Comparison of ENCODE assay signal across 33 cellular contexts in the genomic region with DNA sequence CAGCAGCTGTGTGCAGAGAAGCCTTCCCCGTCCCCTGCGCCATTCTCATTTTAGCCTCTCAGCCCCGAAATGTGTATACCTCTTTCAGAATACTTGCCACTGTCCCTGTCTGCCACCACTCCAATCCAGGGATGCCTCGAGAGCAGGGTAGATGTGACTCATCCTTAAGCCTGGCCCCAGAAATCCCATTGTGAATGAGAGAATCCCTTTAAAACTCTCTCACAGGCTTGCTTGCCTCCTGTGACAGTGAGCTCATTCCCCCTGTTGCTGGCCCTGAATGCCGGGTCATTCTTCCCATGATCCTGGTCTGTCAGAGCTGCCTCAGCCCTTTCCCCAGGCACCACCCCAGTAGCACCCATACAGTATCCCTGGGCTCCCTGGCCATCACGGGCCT. TPM values are rescaled to one million over a fixed set of nuclear protein-coding genes. Genes with fewer than 3 reads are reported as not detected.
DNase-seq lines count a peak whose midpoint lies in the region; ATAC-seq and TF ChIP-seq lines count a peak whose summit lies in the region.
"Had no signal": no experiment of that assay in that cellular context is flagged by ENCODE, and none has a peak within 500 bp of the region (broad histone marks: within the 10 kb centered on the region; RNA-seq: fewer than 3 reads in every experiment).

No MANE protein-coding gene starts in this region.

- no peak for ATAC-seq in activated T-cell treated with anti-CD3 and anti-CD28 coated beads, Interleukin-2, amount 50 U/mL, for 72 hours (replicated peaks in 1 of 2)
- ATAC-seq in activated naive CD8-positive, alpha-beta T cell treated with anti-CD3 and anti-CD28 coated beads, Interleukin-2, amount 10 ng/mL, durations not matched to agents 7 days and 5 days (ENCODE audit: low read depth), result no peak
- ATAC-seq in natural killer cell (no peak), HG02870 (IDR thresholded peaks at IDR 0.05; ENCODE audit: unreplicated experiment) (no peak), HG02884 (IDR thresholded peaks at IDR 0.05; ENCODE audit: unreplicated experiment) (no peak)
- ATAC-seq: left lung, sciatic nerve, upper lobe of right lung had no signal

- POLR2A ChIA-PET in activated naive CD8-positive, alpha-beta T cell treated with anti-CD3 and anti-CD28 coated beads, Interleukin-2, amount 10 ng/mL, durations not matched to agents 7 days and 5 days (lab: Charles Lee), result no interaction called here

- peak overlapping the region; percentile 15 for H3K27ac Mint-ChIP-seq in activated T-cell treated with anti-CD3 and anti-CD28 coated beads, Interleukin-2, amount 50 U/mL, for 72 hours
- no peak overlapping the region for H3K27ac Mint-ChIP-seq in activated T-cell treated with anti-CD3 and anti-CD28 coated beads, Interleukin-2, amount 50 U/mL, for 24 hours
- peak overlapping the region; percentile 78 for H3K27ac Mint-ChIP-seq in activated naive CD8-positive, alpha-beta T cell treated with anti-CD3 and anti-CD28 coated beads, Interleukin-2, amount 10 ng/mL, durations not matched to agents 7 days and 5 days
- H3K27ac Mint-ChIP-seq in natural killer cell, result peak overlapping the region; percentile 87 to 92
- H3K27ac Mint-ChIP-seq: activated naive CD4-positive, alpha-beta T cell treated with anti-CD3 and anti-CD28 coated beads for 36 hours had no signal

- intact Hi-C loops in natural killer cell (cut with micrococcal nuclease), result no loop called here

- H3K4me1 Mint-ChIP-seq in activated T-cell treated with anti-CD3 and anti-CD28 coated beads, Interleukin-2, amount 50 U/mL, for 72 hours (ENCODE audit: low read depth), result peaks cover 20% of the 10 kb centered on the region
- H3K4me1 Mint-ChIP-seq in activated T-cell treated with anti-CD3 and anti-CD28 coated beads, Interleukin-2, amount 50 U/mL, for 24 hours (ENCODE audit: low read depth), result peaks cover 19% of the 10 kb centered on the region
- H3K4me1 Mint-ChIP-seq in activated naive CD8-positive, alpha-beta T cell treated with anti-CD3 and anti-CD28 coated beads, Interleukin-2, amount 10 ng/mL, durations not matched to agents 7 days and 5 days, result peaks cover 32% of the 10 kb centered on the region
- peaks cover 45 to 64% of the 10 kb centered on the region in 2 donors for H3K4me1 Mint-ChIP-seq in natural killer cell

- no peak for TF ChIP-seq CTCF in natural killer cell (IDR thresholded peaks at IDR 0.05)

- H3K27me3 Mint-ChIP-seq in activated T-cell treated with anti-CD3 and anti-CD28 coated beads, Interleukin-2, amount 50 U/mL, for 72 hours (ENCODE audit: low read depth), result no peaks in the 10 kb centered on the region
- no peaks in the 10 kb centered on the region for H3K27me3 Mint-ChIP-seq in activated T-cell treated with anti-CD3 and anti-CD28 coated beads, Interleukin-2, amount 50 U/mL, for 24 hours
- H3K27me3 Mint-ChIP-seq in activated naive CD8-positive, alpha-beta T cell treated with anti-CD3 and anti-CD28 coated beads, Interleukin-2, amount 10 ng/mL, durations not matched to agents 7 days and 5 days, result no peaks in the 10 kb centered on the region
- no peaks in the 10 kb centered on the region for H3K27me3 Mint-ChIP-seq in natural killer cell (ENCODE audit: low read depth in 2 of 2)

- H3K27ac ChIP-seq in temporal lobe (ENCODE audit: low read depth, low read length), result peak overlapping the region; percentile 17
- H3K27ac ChIP-seq: cardiac muscle cell, left lung, psoas muscle, SJCRH30, upper lobe of right lung, WERI-Rb-1 had no signal

- H3K4me3 Mint-ChIP-seq in activated T-cell treated with anti-CD3 and anti-CD28 coated beads, Interleukin-2, amount 50 U/mL, for 72 hours, result no peak overlapping the region
- H3K4me3 Mint-ChIP-seq in activated T-cell treated with anti-CD3 and anti-CD28 coated beads, Interleukin-2, amount 50 U/mL, for 24 hours, result no peak overlapping the region
- H3K4me3 Mint-ChIP-seq in activated naive CD8-positive, alpha-beta T cell treated with anti-CD3 and anti-CD28 coated beads, Interleukin-2, amount 10 ng/mL, durations not matched to agents 7 days and 5 days, result peak overlapping the region; percentile 22
- H3K4me3 Mint-ChIP-seq in natural killer cell, result peak overlapping the region; percentile 52
- H3K4me3 Mint-ChIP-seq: activated naive CD4-positive, alpha-beta T cell treated with anti-CD3 and anti-CD28 coated beads for 36 hours had no signal

- H3K36me3 Mint-ChIP-seq in activated T-cell treated with anti-CD3 and anti-CD28 coated beads, Interleukin-2, amount 50 U/mL, for 72 hours (ENCODE audit: insufficient read depth in 2 of 2), result peaks cover 0 to 6% of the 10 kb centered on the region in 2 donors
- H3K36me3 Mint-ChIP-seq in activated T-cell treated with anti-CD3 and anti-CD28 coated beads, Interleukin-2, amount 50 U/mL, for 24 hours (ENCODE audit: low read depth), result peaks cover 52% of the 10 kb centered on the region
- H3K36me3 Mint-ChIP-seq in activated naive CD8-positive, alpha-beta T cell treated with anti-CD3 and anti-CD28 coated beads, Interleukin-2, amount 10 ng/mL, durations not matched to agents 7 days and 5 days, result peaks cover 19% of the 10 kb centered on the region
- H3K36me3 Mint-ChIP-seq in natural killer cell, result no peaks in the 10 kb centered on the region

- DNase-seq in activated T-cell treated with anti-CD3 and anti-CD28 coated beads, Interleukin-2, amount 50 U/mL, for 72 hours, result no peak
- DNase-seq in activated T-cell treated with anti-CD3 and anti-CD28 coated beads, Interleukin-2, amount 50 U/mL, for 24 hours, result no peak
- no peak for DNase-seq in activated naive CD8-positive, alpha-beta T cell treated with anti-CD3 and anti-CD28 coated beads, Interleukin-2, amount 10 ng/mL, durations not matched to agents 7 days and 5 days
- no peak for DNase-seq in natural killer cell
- DNase-seq in NCI-H187 treated with DMSO at 0.1 percent for 48 hours (lab: John Stamatoyannopoulos, UW), result no peak
- DNase-seq: activated CD4-positive, alpha-beta T cell treated with anti-CD3 and anti-CD28 coated beads for 48 hours; activated naive CD4-positive, alpha-beta T cell treated with anti-CD3 and anti-CD28 coated beads for 36 hours; cortex of kidney; glutamatergic neuron; islet precursor cell; KBM-7; left lung; mesenchymal stem cell; NCI-H1092 treated with DMSO at 0.1 percent for 48 hours; NCI-H187; NCI-H2171 treated with DMSO at 0.1 percent for 48 hours; NCI-H510A; psoas muscle; SJCRH30; stimulated activated CD8-positive, alpha-beta memory T cell treated with anti-CD3 and anti-CD28 coated beads, Interleukin-4, amount 100 ng/mL, for 48 hours; SW 1271; T-helper 9 cell; upper lobe of right lung; WERI-Rb-1 had no signal

- no peaks in the 10 kb centered on the region for H3K9me3 Mint-ChIP-seq in activated T-cell treated with anti-CD3 and anti-CD28 coated beads, Interleukin-2, amount 50 U/mL, for 72 hours
- no peaks in the 10 kb centered on the region for H3K9me3 Mint-ChIP-seq in activated T-cell treated with anti-CD3 and anti-CD28 coated beads, Interleukin-2, amount 50 U/mL, for 24 hours
- H3K9me3 Mint-ChIP-seq in activated naive CD8-positive, alpha-beta T cell treated with anti-CD3 and anti-CD28 coated beads, Interleukin-2, amount 10 ng/mL, durations not matched to agents 7 days and 5 days, result no peaks in the 10 kb centered on the region
- no peaks in the 10 kb centered on the region for H3K9me3 Mint-ChIP-seq in natural killer cell
- H3K9me3 Mint-ChIP-seq: activated naive CD4-positive, alpha-beta T cell treated with anti-CD3 and anti-CD28 coated beads for 36 hours had no signal

RNA-seq across cellular contexts. Expression of gene AP2A1, which starts 9.6 kb away (rescaled TPM):
- total RNA-seq in activated T-cell treated with anti-CD3 and anti-CD28 coated beads, Interleukin-2, amount 50 U/mL, for 72 hours, result 10 to 100 TPM; 74.5 to 75.8 TPM
- total RNA-seq in activated naive CD8-positive, alpha-beta T cell treated with anti-CD3 and anti-CD28 coated beads, Interleukin-2, amount 10 ng/mL, durations not matched to agents 7 days and 5 days, result 10 to 100 TPM; 81.6 to 87.7 TPM
- 100 to 1,000 TPM; 137 to 163 (median 161) TPM for total RNA-seq in natural killer cell
- total RNA-seq in temporal lobe, result 44.5 TPM

RNA-seq across cellular contexts. Expression of gene TSKS, which starts 13.3 kb away (rescaled TPM):
- 1 to 10 TPM in 1 of 2 donors, under 1 TPM in 1; 0.19 to 2.4 TPM for total RNA-seq in activated T-cell treated with anti-CD3 and anti-CD28 coated beads, Interleukin-2, amount 50 U/mL, for 72 hours
- 1 to 10 TPM; 2.0 to 2.4 TPM for total RNA-seq in activated naive CD8-positive, alpha-beta T cell treated with anti-CD3 and anti-CD28 coated beads, Interleukin-2, amount 10 ng/mL, durations not matched to agents 7 days and 5 days
- total RNA-seq in natural killer cell (1 to 10 TPM in 2 of 3 donors, under 1 TPM in 1; 0.35 to 2.4 (median 1.7) TPM), temporal lobe (not detected)
- total RNA-seq: A172, astrocyte, MCF 10A, myocyte, SJCRH30 had no signal

RNA-seq across cellular contexts. Expression of gene FUZ, which starts 36.7 kb away (rescaled TPM):
- 10 to 100 TPM; 24.7 to 37.3 TPM for total RNA-seq in activated T-cell treated with anti-CD3 and anti-CD28 coated beads, Interleukin-2, amount 50 U/mL, for 72 hours
- 10 to 100 TPM; 30.0 to 31.3 TPM for total RNA-seq in activated naive CD8-positive, alpha-beta T cell treated with anti-CD3 and anti-CD28 coated beads, Interleukin-2, amount 10 ng/mL, durations not matched to agents 7 days and 5 days
- total RNA-seq in natural killer cell (10 to 100 TPM; 17.7 to 33.1 (median 20.6) TPM), temporal lobe (9.8 TPM)

RNA-seq across cellular contexts. Expression of gene MED25, which starts 41.7 kb away (rescaled TPM):
- total RNA-seq in activated T-cell treated with anti-CD3 and anti-CD28 coated beads, Interleukin-2, amount 50 U/mL, for 72 hours, result 10 to 100 TPM; 47.0 to 50.2 TPM
- total RNA-seq in activated naive CD8-positive, alpha-beta T cell treated with anti-CD3 and anti-CD28 coated beads, Interleukin-2, amount 10 ng/mL, durations not matched to agents 7 days and 5 days, result 10 to 100 TPM; 60.4 to 66.3 TPM
- total RNA-seq in natural killer cell (100 to 1,000 TPM in 1 of 3 donors, 10 to 100 TPM in 2; 64.2 to 132 (median 69.5) TPM), temporal lobe (19.2 TPM)

Comparison
In these comparisons a context has a peak if more than half of its experiments do, and no peak if none do; other contexts are left out.
1. H3K4me3 Mint-ChIP-seq: peak in activated naive CD8-positive, alpha-beta T cell treated with anti-CD3 and anti-CD28 coated beads, Interleukin-2, amount 10 ng/mL, durations not matched to agents 7 days and 5 days (single experiment) and natural killer cell (single experiment); none in activated T-cell treated with anti-CD3 and anti-CD28 coated beads, Interleukin-2, amount 50 U/mL, for 72 hours (0 of 2) and activated T-cell treated with anti-CD3 and anti-CD28 coated beads, Interleukin-2, amount 50 U/mL, for 24 hours (single experiment).